Comparison of ENCODE assay signal across 1 cellular context in genomic region chr12:107057071-107057834, GRCh38.
TF ChIP-seq lines count a peak whose summit lies in the region.

No MANE protein-coding gene starts in this region.

TF ChIP-seq in GM23338, 12 proteins besides CTCF, POLR2A, EP300 and RAD21 (continued from another document):
- TF ChIP-seq REST (IDR thresholded peaks at IDR 0.05; ENCODE audit: unreplicated experiment) (no peak), ZNF331 (CRISPR knock-in tag; IDR thresholded peaks at IDR 0.05; ENCODE audit: low read depth) (no peak), STAT1 (IDR thresholded peaks at IDR 0.05; ENCODE audit: unreplicated experiment) (no peak), ZNF462 (CRISPR knock-in tag; IDR thresholded peaks at IDR 0.05) (no peak), ZNF114 (CRISPR knock-in tag; IDR thresholded peaks at IDR 0.05) (no peak), EZH2phosphoT487 (IDR thresholded peaks at IDR 0.05; ENCODE audit: unreplicated experiment) (no peak)
TF ChIP-seq in GM23338: peak in this region for 0.
